ENCODE assay signal across 6 cellular contexts in genomic region chr11:65096926-65097325, GRCh38. TPM values are rescaled to one million over a fixed set of nuclear protein-coding genes. Genes with fewer than 3 reads are reported as not detected.
DNase-seq lines count a peak whose midpoint lies in the region; ATAC-seq and TF ChIP-seq lines count a peak whose summit lies in the region.

No MANE protein-coding gene starts in this region.

- TF ChIP-seq CTCF in DOHH2 (IDR thresholded peaks at IDR 0.05; ENCODE audit: low read depth, low read length, poor library complexity, severe bottlenecking) (no peak), adrenal gland (IDR thresholded peaks at IDR 0.05) (no peak)

- intact Hi-C loops in adrenal gland (cut with DNase I) (no loop called here), left colon (cut with DNase I, micrococcal nuclease) (no loop called here)

- peaks cover 34% of the 10 kb centered on the region for H3K79me2 ChIP-seq in DOHH2 (ENCODE audit: control insufficient read depth, low read length)

- DNase-seq in adrenal gland (no peak), left colon (no peak)

- 28 to 53% (median 37%) methylated on average over 2 to 8 of the region's 8 CpGs for WGBS in adrenal gland, 4 donors

- H3K36me3 ChIP-seq in DOHH2 (ENCODE audit: control insufficient read depth, low read length) (peaks cover 25% of the 10 kb centered on the region), adrenal gland (replicated peaks in 1 of 2) (peaks cover 0 to 13% of the 10 kb centered on the region in 2 donors), muscle layer of colon (ENCODE audit: insufficient read depth, low read length) (peaks cover 13% of the 10 kb centered on the region)

- H3K9me3 ChIP-seq in DOHH2 (ENCODE audit: control insufficient read depth, insufficient read depth, low read length): no peaks in the 10 kb centered on the region
- H3K9me3 ChIP-seq in adrenal gland (replicated peaks in 1 of 3): no peaks in the 10 kb centered on the region
- no peaks in the 10 kb centered on the region for H3K9me3 ChIP-seq in muscle layer of colon (ENCODE audit: low read length)

- H3K27me3 ChIP-seq in DOHH2 (ENCODE audit: control insufficient read depth, low read length) (no peaks in the 10 kb centered on the region), adrenal gland (no peaks in the 10 kb centered on the region), muscle layer of colon (ENCODE audit: control insufficient read depth in 1 of 2, insufficient read depth in 2 of 2, low read length in 2 of 2) (no peaks in the 10 kb centered on the region)

- ATAC-seq in GM18870 (IDR thresholded peaks at IDR 0.05; ENCODE audit: unreplicated experiment): no peak
- no peak for ATAC-seq in HG02973 (IDR thresholded peaks at IDR 0.05; ENCODE audit: unreplicated experiment)
- ATAC-seq in left colon: no peak

- no peak for TF ChIP-seq POLR2A in adrenal gland (IDR thresholded peaks at IDR 0.05)

- H3K9me2 ChIP-seq in DOHH2 (replicated peaks; ENCODE audit: control insufficient read depth, low read length): no peaks in the 10 kb centered on the region

- peak overlapping the region; percentile 69 for H3K4me2 ChIP-seq in DOHH2 (ENCODE audit: low read length)

- H3K4me1 ChIP-seq in DOHH2 (ENCODE audit: control insufficient read depth, low read length) (peaks cover 17% of the 10 kb centered on the region), adrenal gland (replicated peaks in 1 of 2) (peaks cover 9 to 11% of the 10 kb centered on the region in 2 donors), muscle layer of colon (ENCODE audit: insufficient read depth, low read length) (peaks cover 12% of the 10 kb centered on the region)

- H3K4me3 ChIP-seq in DOHH2 (ENCODE audit: low read length): peak overlapping the region; percentile 79
- peak overlapping the region in 2 of 4 donors; percentile 80 to 84 for H3K4me3 ChIP-seq in adrenal gland
- H3K4me3 ChIP-seq in muscle layer of colon (ENCODE audit: low read depth in 1 of 2, low read length in 2 of 2): peak overlapping the region; percentile 77 to 85

- H4K20me1 ChIP-seq in DOHH2 (ENCODE audit: control insufficient read depth, insufficient read depth, low read depth, low read length): peaks cover 2% of the 10 kb centered on the region; the same call in 1 of the 2 replicates

- H3F3A ChIP-seq in DOHH2 (ENCODE audit: control insufficient read depth, insufficient read depth): peaks cover 11% of the 10 kb centered on the region; the same call in 1 of the 2 replicates

- no peak overlapping the region for H3K9ac ChIP-seq in muscle layer of colon (ENCODE audit: low read length)

- H3K27ac ChIP-seq in DOHH2 (ENCODE audit: low read depth, low read length) (no peak overlapping the region), adrenal gland (peak overlapping the region; percentile 81 to 95 (median 92)), muscle layer of colon (ENCODE audit: low read depth, low read length) (peak overlapping the region; percentile 86)

RNA-seq across cellular contexts. Expression of gene VPS51, which starts 0.9 kb away (rescaled TPM):
- total RNA-seq in adrenal gland: 100 to 1,000 TPM in 7 of 8 donors, 10 to 100 TPM in 1; 97.7 to 269 (median 165) TPM
- polyA plus RNA-seq in adrenal gland: 100 to 1,000 TPM in 2 of 3 donors, 10 to 100 TPM in 1; 28.0 to 151 (median 140) TPM
- total RNA-seq in left colon: 100 to 1,000 TPM; 174 to 186 TPM

RNA-seq across cellular contexts. Expression of gene ZFPL1, which starts 12.9 kb away (rescaled TPM):
- total RNA-seq in adrenal gland (10 to 100 TPM; 33.7 to 59.6 (median 42.4) TPM), left colon (10 to 100 TPM; 45.3 to 45.6 TPM)
- 10 to 100 TPM; 34.7 to 90.3 (median 71.3) TPM for polyA plus RNA-seq in adrenal gland

RNA-seq across cellular contexts. Expression of gene CDCA5, which starts 13.1 kb away (rescaled TPM):
- total RNA-seq in adrenal gland: 1 to 10 TPM in 6 of 8 donors, under 1 TPM in 2; 0.35 to 2.7 (median 1.4) TPM
- 1 to 10 TPM in 1 of 3 donors, under 1 TPM in 2; 0.40 to 1.6 (median 0.88) TPM for polyA plus RNA-seq in adrenal gland
- 1 to 10 TPM; 3.0 to 7.3 TPM for total RNA-seq in left colon

RNA-seq across cellular contexts. Expression of gene TM7SF2, which starts 14.7 kb away (rescaled TPM):
- 1,000 to 10,000 TPM in 2 of 8 donors, 100 to 1,000 TPM in 6; 278 to 1,807 (median 752) TPM for total RNA-seq in adrenal gland
- 100 to 1,000 TPM; 259 to 849 (median 589) TPM for polyA plus RNA-seq in adrenal gland
- total RNA-seq in left colon: 10 to 100 TPM; 24.6 to 36.0 TPM

RNA-seq across cellular contexts. Expression of gene ZNHIT2, which starts 20.6 kb away (rescaled TPM):
- total RNA-seq in adrenal gland (10 to 100 TPM; 10.7 to 30.0 (median 20.5) TPM), left colon (1 to 10 TPM; 7.3 to 9.7 TPM)
- 10 to 100 TPM in 2 of 3 donors, under 1 TPM in 1; 0.48 to 39.8 (median 32.1) TPM for polyA plus RNA-seq in adrenal gland
